13 cellular contexts compared by ENCODE assay signal in the genomic region with DNA sequence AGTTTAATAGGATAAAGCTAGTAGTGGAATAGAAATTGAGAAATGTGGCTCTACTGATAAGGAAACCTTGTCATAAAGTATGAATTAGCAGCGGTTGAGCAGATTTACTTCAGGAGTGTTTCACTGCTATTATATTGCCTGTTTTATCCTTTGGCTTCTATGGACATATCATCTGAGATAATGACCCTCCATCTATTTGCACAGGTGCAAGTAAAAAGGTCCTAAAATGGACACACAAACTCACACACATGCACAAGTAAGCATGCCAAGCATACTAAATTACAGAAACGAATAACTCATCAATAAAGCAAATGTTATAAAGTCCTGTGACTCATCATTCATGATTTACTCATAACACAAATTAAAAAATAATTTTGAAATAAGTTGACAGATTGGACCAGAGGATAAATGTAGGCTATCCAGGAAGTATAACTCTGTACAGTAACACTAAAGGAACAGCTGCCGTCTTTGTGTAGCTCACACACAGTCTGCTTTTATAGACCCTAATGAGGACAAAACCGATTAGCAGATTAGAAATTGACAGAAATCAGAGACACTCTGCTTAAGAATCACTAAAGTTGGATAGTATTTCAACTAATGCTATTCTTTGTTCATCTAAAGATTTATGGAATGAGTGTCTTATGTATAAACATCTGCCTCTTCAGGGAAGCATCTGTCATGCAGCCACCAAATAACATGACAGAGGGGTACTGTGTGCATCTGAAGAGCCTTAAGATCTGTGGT.
DNase-seq lines count a peak whose midpoint lies in the region; ATAC-seq, FAIRE-seq and TF ChIP-seq lines count a peak whose summit lies in the region.
"Had no signal": no experiment of that assay in that cellular context is flagged by ENCODE, and none has a peak within 500 bp of the region (broad histone marks: within the 10 kb centered on the region; RNA-seq: fewer than 3 reads in every experiment).

No MANE protein-coding gene starts in this region.

- no peaks in the 10 kb centered on the region for H3K27me3 Mint-ChIP-seq in activated T-cell treated with anti-CD3 and anti-CD28 coated beads, Interleukin-2, amount 50 U/mL, for 24 hours

- no peaks in the 10 kb centered on the region for H3K36me3 Mint-ChIP-seq in activated T-cell treated with anti-CD3 and anti-CD28 coated beads, Interleukin-2, amount 50 U/mL, for 24 hours (ENCODE audit: low read depth)

- no peak for FAIRE-seq in GM12891 (lab: Jason Lieb, UNC)

- no peak overlapping the region for H3K27ac Mint-ChIP-seq in activated T-cell treated with anti-CD3 and anti-CD28 coated beads, Interleukin-2, amount 50 U/mL, for 24 hours
- H3K27ac Mint-ChIP-seq: endodermal cell; T-helper 1 cell treated with Interleukin-12 subunit alpha and Interleukin-12 subunit beta and Interleukin-4 antibody, amounts not matched to agents 30 μg/mL and 1 μg/mL, for 36 hours had no signal

- peak; percentile 97 for DNase-seq in DMS153 (lab: John Stamatoyannopoulos, UW)
- DNase-seq in NCI-H1694 (lab: John Stamatoyannopoulos, UW): peak; percentile 39
- peak; percentile 83 for DNase-seq in NCI-H446 treated with DMSO at 0.1 percent for 48 hours (lab: John Stamatoyannopoulos, UW)
- peak; percentile 43 for DNase-seq in amniotic epithelial cell (ENCODE audit: low read depth)
- no peak for DNase-seq in activated T-cell treated with anti-CD3 and anti-CD28 coated beads, Interleukin-2, amount 50 U/mL, for 24 hours
- no peak for DNase-seq in occipital lobe (lab: John Stamatoyannopoulos, UW)
- DNase-seq in GM12891 (ENCODE audit: insufficient read length, low spot score): no peak
- DNase-seq: amniotic stem cell, endodermal cell, HCEC 1CT had no signal

- TF ChIP-seq POLR2A in GM12891 (IDR thresholded peaks at IDR 0.05; ENCODE audit: low read depth, low read length): no peak

- H3K9me3 Mint-ChIP-seq in activated T-cell treated with anti-CD3 and anti-CD28 coated beads, Interleukin-2, amount 50 U/mL, for 24 hours: peaks cover 7% of the 10 kb centered on the region
- H3K9me3 Mint-ChIP-seq: endodermal cell; T-helper 1 cell treated with Interleukin-12 subunit alpha and Interleukin-12 subunit beta and Interleukin-4 antibody, amounts not matched to agents 30 μg/mL and 1 μg/mL, for 36 hours had no signal

- H3K4me3 Mint-ChIP-seq in activated T-cell treated with anti-CD3 and anti-CD28 coated beads, Interleukin-2, amount 50 U/mL, for 24 hours: no peak overlapping the region
- H3K4me3 Mint-ChIP-seq: endodermal cell; T-helper 1 cell treated with Interleukin-12 subunit alpha and Interleukin-12 subunit beta and Interleukin-4 antibody, amounts not matched to agents 30 μg/mL and 1 μg/mL, for 36 hours had no signal

- no peak for ATAC-seq in HG03457 (IDR thresholded peaks at IDR 0.05; ENCODE audit: unreplicated experiment)
- ATAC-seq: sciatic nerve had no signal

- no peaks in the 10 kb centered on the region for H3K4me1 Mint-ChIP-seq in activated T-cell treated with anti-CD3 and anti-CD28 coated beads, Interleukin-2, amount 50 U/mL, for 24 hours (ENCODE audit: low read depth)
- H3K4me1 Mint-ChIP-seq: endodermal cell had no signal

TF ChIP-seq in GM12891, 5 proteins besides CTCF, POLR2A, EP300 and RAD21:
- TF ChIP-seq SPI1 (IDR thresholded peaks at IDR 0.05; ENCODE audit: low read depth, low read length): no peak
- no peak for TF ChIP-seq TAF1 (IDR thresholded peaks at IDR 0.05; ENCODE audit: low read depth, low read length)
- no peak for TF ChIP-seq POLR2AphosphoS5 (IDR thresholded peaks at IDR 0.05; ENCODE audit: low read depth, low read length)
- no peak for TF ChIP-seq PAX5 (IDR thresholded peaks at IDR 0.05; ENCODE audit: insufficient read depth, low read length, severe bottlenecking)
- TF ChIP-seq POU2F2 (IDR thresholded peaks at IDR 0.05; ENCODE audit: low read depth, low read length): no peak

Comparison
In these comparisons a context has a peak if more than half of its experiments do, and no peak if none do; other contexts are left out.
1. DNase-seq: peak in DMS153 (single experiment), NCI-H1694 (single experiment), NCI-H446 treated with DMSO at 0.1 percent for 48 hours (single experiment) and amniotic epithelial cell (single experiment); none in activated T-cell treated with anti-CD3 and anti-CD28 coated beads, Interleukin-2, amount 50 U/mL, for 24 hours (single experiment), occipital lobe (single experiment) and GM12891 (single experiment).